ENCODE assay signal across 11 cellular contexts in the genomic region with DNA sequence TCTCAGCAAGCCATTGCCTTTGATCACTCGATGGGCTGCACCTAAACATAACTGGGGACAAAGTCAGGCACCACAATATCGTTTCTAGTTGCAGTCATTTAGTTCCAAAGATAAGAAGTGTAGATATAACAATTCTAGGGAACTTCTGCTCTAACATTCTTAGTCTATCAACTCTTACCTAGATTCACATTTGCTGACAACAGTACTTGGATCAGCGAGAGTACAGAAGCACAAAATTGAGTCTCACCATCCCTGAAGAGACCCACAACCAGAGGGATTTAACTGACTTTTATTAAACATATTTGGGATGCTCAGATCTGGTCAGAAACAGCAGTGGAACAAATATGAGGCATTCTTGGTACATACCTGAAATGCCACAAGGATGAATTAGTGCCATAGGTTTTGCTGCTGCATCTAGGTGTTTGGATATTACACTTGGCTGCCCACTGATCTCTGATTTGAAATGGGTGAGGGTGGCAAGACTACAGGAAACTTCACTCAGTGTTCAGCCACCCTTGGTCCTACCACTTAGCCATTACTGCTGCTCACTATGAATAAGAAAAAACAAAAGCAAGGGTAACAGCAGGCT. TPM values are rescaled to one million over a fixed set of nuclear protein-coding genes. Genes with fewer than 3 reads are reported as not detected.
DNase-seq lines count a peak whose midpoint lies in the region; ATAC-seq and TF ChIP-seq lines count a peak whose summit lies in the region.
"Had no signal": no experiment of that assay in that cellular context is flagged by ENCODE, and none has a peak within 500 bp of the region (broad histone marks: within the 10 kb centered on the region; RNA-seq: fewer than 3 reads in every experiment).

No MANE protein-coding gene starts in this region.

- CTCF ChIA-PET in activated CD4-positive, alpha-beta memory T cell treated with anti-CD3 and anti-CD28 coated beads, Interleukin-2, amount 10 ng/mL, durations not matched to agents 7 days and 5 days (lab: Charles Lee) = interaction anchor here (1.8 to 2.4 kb wide), 3 partner anchors 18 to 31 kb away, joined by 6 to 10 read pairs (median 10); a partner anchor contains a TSS

- peaks cover 3% of the 10 kb centered on the region for H3K9me3 Mint-ChIP-seq in activated CD4-positive, alpha-beta memory T cell treated with anti-CD3 and anti-CD28 coated beads, Interleukin-2, amount 10 ng/mL, durations not matched to agents 7 days and 5 days
- H3K9me3 Mint-ChIP-seq in natural killer cell = no peaks in the 10 kb centered on the region

- H3K36me3 Mint-ChIP-seq in activated CD4-positive, alpha-beta memory T cell treated with anti-CD3 and anti-CD28 coated beads, Interleukin-2, amount 10 ng/mL, durations not matched to agents 7 days and 5 days (ENCODE audit: low read depth) = peaks cover 16% of the 10 kb centered on the region
- no peaks in the 10 kb centered on the region for H3K36me3 Mint-ChIP-seq in natural killer cell

- H3K27me3 Mint-ChIP-seq in activated CD4-positive, alpha-beta memory T cell treated with anti-CD3 and anti-CD28 coated beads, Interleukin-2, amount 10 ng/mL, durations not matched to agents 7 days and 5 days = no peaks in the 10 kb centered on the region
- H3K27me3 Mint-ChIP-seq in natural killer cell (ENCODE audit: low read depth in 2 of 2) = no peaks in the 10 kb centered on the region

- intact Hi-C loops in natural killer cell (cut with micrococcal nuclease) = loop anchor here (5.0 kb wide), 1 partner anchor 37 kb away; no protein-coding TSS in a partner anchor

- POLR2A ChIA-PET in activated CD4-positive, alpha-beta memory T cell treated with anti-CD3 and anti-CD28 coated beads, Interleukin-2, amount 10 ng/mL, durations not matched to agents 7 days and 5 days (lab: Charles Lee) = interaction anchor here (0.9 to 8.9 kb wide), 14 partner anchors 11 to 329 kb away, joined by 3 to 398 read pairs (median 4); a partner anchor contains a TSS

- H3K27ac Mint-ChIP-seq in activated CD4-positive, alpha-beta memory T cell treated with anti-CD3 and anti-CD28 coated beads, Interleukin-2, amount 10 ng/mL, durations not matched to agents 7 days and 5 days = peak overlapping the region; percentile 100
- peak overlapping the region; percentile 94 to 100 for H3K27ac Mint-ChIP-seq in natural killer cell

- peak overlapping the region; percentile 85 for H3K4me3 Mint-ChIP-seq in activated CD4-positive, alpha-beta memory T cell treated with anti-CD3 and anti-CD28 coated beads, Interleukin-2, amount 10 ng/mL, durations not matched to agents 7 days and 5 days
- H3K4me3 Mint-ChIP-seq in natural killer cell = peak overlapping the region; percentile 81

- peak overlapping the region; percentile 41 for H3K4me3 ChIP-seq in GM12864 (ENCODE audit: low read depth, low read length)
- H3K4me3 ChIP-seq: gastrocnemius medialis had no signal

- DNase-seq in GM12864 (ENCODE audit: low read depth) = no peak
- no peak for DNase-seq in activated CD4-positive, alpha-beta memory T cell treated with anti-CD3 and anti-CD28 coated beads, Interleukin-2, amount 10 ng/mL, durations not matched to agents 7 days and 5 days
- no peak for DNase-seq in natural killer cell
- no peak for DNase-seq in GOT3 (lab: John Stamatoyannopoulos, UW)
- DNase-seq in NCI-H128 (lab: John Stamatoyannopoulos, UW; ENCODE audit: unreplicated experiment) = no peak
- no peak for DNase-seq in nucleus accumbens (lab: John Stamatoyannopoulos, UW)
- DNase-seq: gastrocnemius medialis, left colon, NCI-H2029 had no signal

- TF ChIP-seq CTCF in GM12864 (IDR thresholded peaks at IDR 0.05; ENCODE audit: low read depth, low read length, missing control alignments) = no peak
- TF ChIP-seq CTCF in natural killer cell (IDR thresholded peaks at IDR 0.05) = no peak

- peaks cover 65% of the 10 kb centered on the region for H3K4me1 Mint-ChIP-seq in activated CD4-positive, alpha-beta memory T cell treated with anti-CD3 and anti-CD28 coated beads, Interleukin-2, amount 10 ng/mL, durations not matched to agents 7 days and 5 days
- H3K4me1 Mint-ChIP-seq in natural killer cell = peaks cover 37 to 44% of the 10 kb centered on the region in 2 donors

- ATAC-seq in HG02973 (IDR thresholded peaks at IDR 0.05; ENCODE audit: unreplicated experiment) (peak; percentile 1), natural killer cell (no peak), GM18502 (IDR thresholded peaks at IDR 0.05; ENCODE audit: poor library complexity, unreplicated experiment) (no peak)
- ATAC-seq: gastrocnemius medialis had no signal

RNA-seq across cellular contexts. Expression of a gene that starts 28.9 kb away (rescaled TPM):
- total RNA-seq in activated CD4-positive, alpha-beta memory T cell treated with anti-CD3 and anti-CD28 coated beads, Interleukin-2, amount 10 ng/mL, durations not matched to agents 7 days and 5 days = 100 to 1,000 TPM; 213 to 237 TPM
- 100 to 1,000 TPM; 187 to 241 (median 218) TPM for total RNA-seq in natural killer cell
